ENCODE assay signal across 19 cellular contexts in the genomic region with DNA sequence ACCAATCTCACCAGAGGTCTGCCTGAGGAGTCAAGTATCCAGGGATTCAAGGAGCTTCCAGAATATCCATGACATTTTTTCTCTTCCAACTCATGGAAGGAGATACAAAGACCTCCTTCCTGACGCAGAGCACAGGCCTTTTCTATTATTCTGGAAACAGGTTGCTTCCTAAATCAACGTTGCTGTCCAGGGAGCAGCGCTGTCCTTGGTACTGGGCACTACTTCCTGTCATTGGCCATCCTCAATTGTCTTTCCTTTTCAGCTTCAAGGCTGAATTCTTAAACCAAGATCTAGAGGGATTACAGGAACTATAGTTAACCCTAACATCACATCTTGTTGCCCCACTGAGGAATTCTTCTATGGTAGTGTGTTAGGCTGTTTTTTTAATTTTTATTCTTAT. TPM values are rescaled to one million over a fixed set of nuclear protein-coding genes. Genes with fewer than 3 reads are reported as not detected.
DNase-seq lines count a peak whose midpoint lies in the region; ATAC-seq, FAIRE-seq and TF ChIP-seq lines count a peak whose summit lies in the region.
"Had no signal": no experiment of that assay in that cellular context is flagged by ENCODE, and none has a peak within 500 bp of the region (broad histone marks: within the 10 kb centered on the region; RNA-seq: fewer than 3 reads in every experiment).

No MANE protein-coding gene starts in this region.

- no peak overlapping the region for H3K4me3 ChIP-seq in RWPE2 (ENCODE audit: severe bottlenecking)
- H3K4me3 ChIP-seq in endothelial cell of umbilical vein (replicated peaks in 1 of 3; ENCODE audit: insufficient read depth in 1 of 3, low read depth in 1 of 3, low read length in 3 of 3): no peak overlapping the region
- H3K4me3 ChIP-seq: colonic mucosa, gastrocnemius medialis, left lung had no signal

- H4K20me1 ChIP-seq in endothelial cell of umbilical vein (replicated peaks; ENCODE audit: control insufficient read depth, extremely low read depth, insufficient read depth, low read length): no peaks in the 10 kb centered on the region

- peaks cover 3% of the 10 kb centered on the region for H3K9me3 Mint-ChIP-seq in activated naive CD4-positive, alpha-beta T cell treated with anti-CD3 and anti-CD28 coated beads for 36 hours
- H3K9me3 Mint-ChIP-seq in activated naive CD4-positive, alpha-beta T cell treated with anti-CD3 and anti-CD28 coated beads, Interleukin-2, amount 50 U/mL, for 72 hours: no peaks in the 10 kb centered on the region
- no peaks in the 10 kb centered on the region for H3K9me3 Mint-ChIP-seq in stimulated activated effector memory CD8-positive, alpha-beta T cell treated with anti-CD3 and anti-CD28 coated beads, Interleukin-12 subunit alpha, Interleukin-12 subunit beta, amount 100 ng/mL, for 72 hours
- H3K9me3 Mint-ChIP-seq: T-helper 1 cell treated with Interleukin-12 subunit alpha and Interleukin-12 subunit beta and Interleukin-4 antibody, amounts not matched to agents 30 μg/mL and 1 μg/mL, for 36 hours had no signal

- no peaks in the 10 kb centered on the region for H3K4me1 ChIP-seq in RWPE2 (ENCODE audit: insufficient read depth, poor library complexity, severe bottlenecking)
- no peaks in the 10 kb centered on the region for H3K4me1 ChIP-seq in endothelial cell of umbilical vein (ENCODE audit: control insufficient read depth, extremely low read depth, insufficient read depth, low read length)
- H3K4me1 ChIP-seq: colonic mucosa, gastrocnemius medialis, left lung had no signal

- no TSS peak for BruUV-seq in endothelial cell of umbilical vein (replicated peaks; lab: Mats Ljungman, UMichigan)

- H3K9me1 ChIP-seq in endothelial cell of umbilical vein (replicated peaks; ENCODE audit: control insufficient read depth, extremely low read depth, insufficient read depth, low read length): no peaks in the 10 kb centered on the region

- H3K36me3 Mint-ChIP-seq in activated naive CD4-positive, alpha-beta T cell treated with anti-CD3 and anti-CD28 coated beads for 36 hours (ENCODE audit: low read depth): no peaks in the 10 kb centered on the region
- no peaks in the 10 kb centered on the region for H3K36me3 Mint-ChIP-seq in activated naive CD4-positive, alpha-beta T cell treated with anti-CD3 and anti-CD28 coated beads, Interleukin-2, amount 50 U/mL, for 72 hours
- no peaks in the 10 kb centered on the region for H3K36me3 Mint-ChIP-seq in stimulated activated effector memory CD8-positive, alpha-beta T cell treated with anti-CD3 and anti-CD28 coated beads, Interleukin-12 subunit alpha, Interleukin-12 subunit beta, amount 100 ng/mL, for 72 hours
- H3K36me3 Mint-ChIP-seq: activated CD4-positive, alpha-beta memory T cell treated with anti-CD3 and anti-CD28 coated beads for 36 hours had no signal

- no peak overlapping the region for H3K4me2 ChIP-seq in endothelial cell of umbilical vein (ENCODE audit: insufficient read depth, low read length)

- peak; percentile 18 for DNase-seq in activated naive CD4-positive, alpha-beta T cell treated with anti-CD3 and anti-CD28 coated beads for 36 hours
- no peak for DNase-seq in activated naive CD4-positive, alpha-beta T cell treated with anti-CD3 and anti-CD28 coated beads, Interleukin-2, amount 50 U/mL, for 72 hours (ENCODE audit: low spot score in 2 of 2)
- no peak for DNase-seq in RWPE2 (ENCODE audit: low spot score)
- DNase-seq in endothelial cell of umbilical vein (ENCODE audit: low read depth, low spot score): peak; percentile 10
- DNase-seq in renal cortical epithelial cell (ENCODE audit: low read depth): peak; percentile 38
- DNase-seq in stimulated activated effector memory CD8-positive, alpha-beta T cell treated with anti-CD3 and anti-CD28 coated beads, Interleukin-12 subunit alpha, Interleukin-12 subunit beta, amount 100 ng/mL, for 72 hours (ENCODE audit: low spot score in 2 of 2): no peak
- DNase-seq in midbrain (lab: John Stamatoyannopoulos, UW): no peak
- no peak for DNase-seq in NCI-H2107 treated with DMSO at 0.1 percent for 48 hours (lab: John Stamatoyannopoulos, UW; ENCODE audit: unreplicated experiment)
- DNase-seq: activated CD4-positive, alpha-beta memory T cell treated with anti-CD3 and anti-CD28 coated beads for 36 hours; activated naive CD4-positive, alpha-beta T cell; colonic mucosa; gastrocnemius medialis; left lung; NCI-H2029 treated with DMSO at 0.1 percent for 48 hours had no signal

- no peak for TF ChIP-seq POLR2A in endothelial cell of umbilical vein (IDR thresholded peaks at IDR 0.05; ENCODE audit: low read depth, low read length)

- no peaks in the 10 kb centered on the region for H3K4me1 Mint-ChIP-seq in activated naive CD4-positive, alpha-beta T cell treated with anti-CD3 and anti-CD28 coated beads for 36 hours (ENCODE audit: low read depth)
- no peaks in the 10 kb centered on the region for H3K4me1 Mint-ChIP-seq in stimulated activated effector memory CD8-positive, alpha-beta T cell treated with anti-CD3 and anti-CD28 coated beads, Interleukin-12 subunit alpha, Interleukin-12 subunit beta, amount 100 ng/mL, for 72 hours
- H3K4me1 Mint-ChIP-seq: IgD-negative memory B cell had no signal

- no peaks in the 10 kb centered on the region for H3K79me2 ChIP-seq in endothelial cell of umbilical vein (ENCODE audit: control insufficient read depth, insufficient read depth, low read length)

- no peak overlapping the region for H3K9ac ChIP-seq in endothelial cell of umbilical vein (replicated peaks; ENCODE audit: extremely low read depth, insufficient read depth, low read length)

- dilution Hi-C loops in endothelial cell of umbilical vein (cut with MboI; ENCODE audit: extremely low pct_ligation_motif_present, low sequenced_read_pairs): no loop called here

- H3K27ac Mint-ChIP-seq in activated naive CD4-positive, alpha-beta T cell treated with anti-CD3 and anti-CD28 coated beads for 36 hours: no peak overlapping the region
- H3K27ac Mint-ChIP-seq in activated naive CD4-positive, alpha-beta T cell treated with anti-CD3 and anti-CD28 coated beads, Interleukin-2, amount 50 U/mL, for 72 hours: no peak overlapping the region
- no peak overlapping the region for H3K27ac Mint-ChIP-seq in stimulated activated effector memory CD8-positive, alpha-beta T cell treated with anti-CD3 and anti-CD28 coated beads, Interleukin-12 subunit alpha, Interleukin-12 subunit beta, amount 100 ng/mL, for 72 hours
- H3K27ac Mint-ChIP-seq: activated CD4-positive, alpha-beta memory T cell treated with anti-CD3 and anti-CD28 coated beads for 36 hours; IgD-negative memory B cell; T-helper 1 cell treated with Interleukin-12 subunit alpha and Interleukin-12 subunit beta and Interleukin-4 antibody, amounts not matched to agents 30 μg/mL and 1 μg/mL, for 36 hours had no signal

- H3K9me3 ChIP-seq in RWPE2 (ENCODE audit: severe bottlenecking) (no peaks in the 10 kb centered on the region), endothelial cell of umbilical vein (replicated peaks; ENCODE audit: control insufficient read depth, insufficient read depth, low read length) (no peaks in the 10 kb centered on the region)
- H3K9me3 ChIP-seq: colonic mucosa, gastrocnemius medialis, left lung had no signal

- POLR2A ChIA-PET in endothelial cell of umbilical vein (lab: Charles Lee): no interaction called here

- H3K27me3 ChIP-seq in RWPE2 (ENCODE audit: insufficient read depth, poor library complexity, severe bottlenecking): no peaks in the 10 kb centered on the region
- no peaks in the 10 kb centered on the region for H3K27me3 ChIP-seq in endothelial cell of umbilical vein (ENCODE audit: control insufficient read depth in 2 of 2, insufficient read depth in 2 of 2, low read length in 2 of 2)
- H3K27me3 ChIP-seq: colonic mucosa, gastrocnemius medialis had no signal

- TF ChIP-seq CTCF in RWPE2 (IDR thresholded peaks at IDR 0.05; ENCODE audit: poor library complexity, severe bottlenecking) (no peak), endothelial cell of umbilical vein (IDR thresholded peaks at IDR 0.05; ENCODE audit: extremely low read depth in 1 of 2, insufficient read depth in 1 of 2, low read depth in 1 of 2, low read length in 2 of 2) (no peak)

- no peak for FAIRE-seq in endothelial cell of umbilical vein (lab: Jason Lieb, UNC)
- FAIRE-seq: A204.1 had no signal

- CTCF ChIA-PET in activated naive CD4-positive, alpha-beta T cell treated with anti-CD3 and anti-CD28 coated beads for 36 hours (lab: Charles Lee): no interaction called here
- CTCF ChIA-PET in endothelial cell of umbilical vein (lab: Charles Lee): no interaction called here

- H3K4me3 Mint-ChIP-seq in activated naive CD4-positive, alpha-beta T cell treated with anti-CD3 and anti-CD28 coated beads for 36 hours: no peak overlapping the region
- no peak overlapping the region for H3K4me3 Mint-ChIP-seq in stimulated activated effector memory CD8-positive, alpha-beta T cell treated with anti-CD3 and anti-CD28 coated beads, Interleukin-12 subunit alpha, Interleukin-12 subunit beta, amount 100 ng/mL, for 72 hours
- H3K4me3 Mint-ChIP-seq: activated CD4-positive, alpha-beta memory T cell treated with anti-CD3 and anti-CD28 coated beads for 36 hours; IgD-negative memory B cell; T-helper 1 cell treated with Interleukin-12 subunit alpha and Interleukin-12 subunit beta and Interleukin-4 antibody, amounts not matched to agents 30 μg/mL and 1 μg/mL, for 36 hours had no signal

- no peak overlapping the region for H3K27ac ChIP-seq in RWPE2 (ENCODE audit: poor library complexity, severe bottlenecking)
- no peak overlapping the region for H3K27ac ChIP-seq in endothelial cell of umbilical vein (ENCODE audit: insufficient read depth, low read depth, low read length)
- H3K27ac ChIP-seq: colonic mucosa, gastrocnemius medialis, left lung had no signal

- ATAC-seq in activated naive CD4-positive, alpha-beta T cell treated with anti-CD3 and anti-CD28 coated beads, Interleukin-2, amount 50 U/mL, for 72 hours: no peak
- 0 out of 3 replicates have a peak, but pooled peaks have one; percentile 42 for ATAC-seq in RWPE2 (ENCODE audit: low read depth)
- ATAC-seq in stimulated activated effector memory CD8-positive, alpha-beta T cell treated with anti-CD3 and anti-CD28 coated beads, Interleukin-12 subunit alpha, Interleukin-12 subunit beta, amount 100 ng/mL, for 72 hours: no peak
- ATAC-seq: gastrocnemius medialis, left lung had no signal

- no peaks in the 10 kb centered on the region for H3K36me3 ChIP-seq in RWPE2 (ENCODE audit: low read depth)
- no peaks in the 10 kb centered on the region for H3K36me3 ChIP-seq in endothelial cell of umbilical vein (ENCODE audit: control insufficient read depth in 2 of 2, extremely low read depth in 1 of 2, insufficient read depth in 2 of 2, low read length in 2 of 2)
- H3K36me3 ChIP-seq: colonic mucosa, gastrocnemius medialis, left lung had no signal

- H2AFZ ChIP-seq in endothelial cell of umbilical vein (ENCODE audit: low read depth, low read length): no peak overlapping the region

- H3K27me3 Mint-ChIP-seq in activated naive CD4-positive, alpha-beta T cell treated with anti-CD3 and anti-CD28 coated beads for 36 hours (ENCODE audit: low read depth): peaks cover 6% of the 10 kb centered on the region

- intact Hi-C loops in activated naive CD4-positive, alpha-beta T cell treated with anti-CD3 and anti-CD28 coated beads for 36 hours (cut with micrococcal nuclease): no loop called here
- intact Hi-C loops in endothelial cell of umbilical vein (cut with micrococcal nuclease): no loop called here

RNA-seq across cellular contexts. Expression of a gene that starts 50.4 kb away (rescaled TPM):
- not detected for total RNA-seq in activated naive CD4-positive, alpha-beta T cell treated with anti-CD3 and anti-CD28 coated beads for 36 hours
- total RNA-seq in activated naive CD4-positive, alpha-beta T cell treated with anti-CD3 and anti-CD28 coated beads, Interleukin-2, amount 50 U/mL, for 72 hours: not detected
- total RNA-seq in endothelial cell of umbilical vein (not detected in 2 replicates), renal cortical epithelial cell (not detected in 2 replicates)
- not detected in 2 replicates for polyA plus RNA-seq in endothelial cell of umbilical vein
- polyA plus RNA-seq in endothelial cell of umbilical vein (2011; cell fraction: cytosol; rRNA removed): not detected in 2 replicates
- not detected in 2 replicates for polyA plus RNA-seq in endothelial cell of umbilical vein (2011; cell fraction: nucleus; rRNA removed)
- not detected in 2 replicates for polyA plus RNA-seq in endothelial cell of umbilical vein (2012)
- polyA minus RNA-seq in endothelial cell of umbilical vein: not detected in 2 replicates
- not detected for polyA minus RNA-seq in endothelial cell of umbilical vein (2011; cell fraction: cytosol; rRNA and poly(A)+ RNA removed)
- polyA minus RNA-seq in endothelial cell of umbilical vein (2011; cell fraction: nucleus; rRNA and poly(A)+ RNA removed): not detected in 2 replicates
- total RNA-seq: activated CD4-positive, alpha-beta memory T cell treated with anti-CD3 and anti-CD28 coated beads for 36 hours; colonic mucosa; gastrocnemius medialis; left lung; omental fat pad; urinary bladder had no signal
- polyA plus RNA-seq: IgD-negative memory B cell, urinary bladder had no signal

Comparison
In these comparisons a context has a peak if more than half of its experiments do, and no peak if none do; other contexts are left out.
1. DNase-seq: peak in activated naive CD4-positive, alpha-beta T cell treated with anti-CD3 and anti-CD28 coated beads for 36 hours (single experiment), endothelial cell of umbilical vein (single experiment) and renal cortical epithelial cell (single experiment); none in activated naive CD4-positive, alpha-beta T cell treated with anti-CD3 and anti-CD28 coated beads, Interleukin-2, amount 50 U/mL, for 72 hours (0 of 2), RWPE2 (single experiment), stimulated activated effector memory CD8-positive, alpha-beta T cell treated with anti-CD3 and anti-CD28 coated beads, Interleukin-12 subunit alpha, Interleukin-12 subunit beta, amount 100 ng/mL, for 72 hours (0 of 2), midbrain (single experiment) and NCI-H2107 treated with DMSO at 0.1 percent for 48 hours (single experiment).